ENCODE assay signal across 9 cellular contexts in the genomic region with DNA sequence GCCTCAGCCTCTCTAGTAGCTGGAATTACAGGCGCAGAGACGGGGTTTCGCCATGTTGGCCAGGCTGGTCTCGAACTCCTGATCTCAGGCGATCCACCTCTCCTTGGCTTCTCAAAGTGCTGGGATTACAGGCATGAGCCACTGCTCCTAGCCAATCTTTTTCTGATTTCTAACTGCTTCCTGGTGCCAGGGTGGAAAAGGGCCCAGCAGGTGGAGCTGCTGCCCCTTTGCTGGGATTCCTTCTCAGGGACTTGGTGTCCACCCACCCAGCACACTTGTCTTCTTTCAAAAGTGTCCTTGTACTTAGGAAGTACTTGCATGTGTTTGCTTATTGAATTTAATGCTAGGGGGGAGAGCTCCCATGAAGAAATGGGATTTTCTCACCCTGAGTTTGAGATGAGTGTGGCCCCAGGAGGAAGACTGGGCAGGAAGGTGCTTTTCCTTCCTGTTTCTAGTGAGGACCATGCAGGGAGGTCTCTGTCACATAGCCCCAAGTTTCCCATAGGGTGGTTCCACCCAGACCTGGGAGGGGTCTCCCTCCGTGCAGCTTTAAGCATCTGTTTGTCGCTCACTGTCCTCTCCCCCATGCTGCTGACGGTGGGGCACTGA. TPM values are rescaled to one million over a fixed set of nuclear protein-coding genes. Genes with fewer than 3 reads are reported as not detected.
A peak's percentile ranks its signal among the peaks of the same experiment; 100 is the strongest.
DNase-seq lines count a peak whose midpoint lies in the region; ATAC-seq and TF ChIP-seq lines count a peak whose summit lies in the region.
"Had no signal": no experiment of that assay in that cellular context is flagged by ENCODE, and none has a peak within 500 bp of the region (broad histone marks: within the 10 kb centered on the region; RNA-seq: fewer than 3 reads in every experiment).

No MANE protein-coding gene starts in this region.

- H3K36me3 ChIP-seq in gastroesophageal sphincter, result peaks cover 3 to 64% of the 10 kb centered on the region in 2 donors

- 65% methylated on average over 6 of the region's 8 CpGs; no CpG with 5 or more reads in 1 of the 2 donors for WGBS in gastroesophageal sphincter (ENCODE audit: low coverage in 1 of 2), 2 donors

- TF ChIP-seq EP300 in gastroesophageal sphincter (IDR thresholded peaks at IDR 0.05), result no peak

- H3K9me3 ChIP-seq in gastroesophageal sphincter, result no peaks in the 10 kb centered on the region

- H3K4me3 Mint-ChIP-seq in stimulated activated effector memory CD8-positive, alpha-beta T cell treated with anti-CD3 and anti-CD28 coated beads, Interleukin-12 subunit alpha, Interleukin-12 subunit beta, amount 100 ng/mL, for 72 hours, result no peak overlapping the region
- H3K4me3 Mint-ChIP-seq: dendritic cell treated with granulocyte-macrophage colony-stimulating factor and Interleukin-4, amounts not matched to agents 40 ng/mL and 50 ng/mL, for 4 days had no signal

- DNase-seq in ACHN, result peak; percentile 63
- DNase-seq in ELR (ENCODE audit: low read depth), result peak; percentile 67
- DNase-seq in NCI-H2171 treated with DMSO at 0.1 percent for 48 hours (lab: John Stamatoyannopoulos, UW), result peak; percentile 86
- DNase-seq in activated naive CD4-positive, alpha-beta T cell treated with anti-CD3 and anti-CD28 coated beads, Interleukin-2, amount 50 U/mL, for 16 hours, result peak; percentile 63
- peak; percentile 65 for DNase-seq in iPS-NIHi11 (ENCODE audit: low spot score)
- peak; percentile 31 to 68 for DNase-seq in stimulated activated effector memory CD8-positive, alpha-beta T cell treated with anti-CD3 and anti-CD28 coated beads, Interleukin-12 subunit alpha, Interleukin-12 subunit beta, amount 100 ng/mL, for 72 hours (ENCODE audit: low spot score in 2 of 2)
- no peak for DNase-seq in HuH-7.5 (ENCODE audit: low spot score)

- in situ Hi-C loops in ACHN (cut with HindIII; ENCODE audit: low pct_ligation_motif_present, low pct_unique_long_range_greater_than_20kb, low sequenced_read_pairs), result loop anchor here (25.0 kb wide), 1 partner anchor 786 kb away; no protein-coding TSS in a partner anchor

- H3K4me1 ChIP-seq in gastroesophageal sphincter, result peaks cover 3 to 29% (median 18%) of the 10 kb centered on the region in 3 donors

- H3K9me3 Mint-ChIP-seq in stimulated activated effector memory CD8-positive, alpha-beta T cell treated with anti-CD3 and anti-CD28 coated beads, Interleukin-12 subunit alpha, Interleukin-12 subunit beta, amount 100 ng/mL, for 72 hours, result no peaks in the 10 kb centered on the region
- H3K9me3 Mint-ChIP-seq: dendritic cell treated with granulocyte-macrophage colony-stimulating factor and Interleukin-4, amounts not matched to agents 40 ng/mL and 50 ng/mL, for 4 days had no signal

- H3K4me1 Mint-ChIP-seq in stimulated activated effector memory CD8-positive, alpha-beta T cell treated with anti-CD3 and anti-CD28 coated beads, Interleukin-12 subunit alpha, Interleukin-12 subunit beta, amount 100 ng/mL, for 72 hours, result peaks cover 55% of the 10 kb centered on the region

- no peak for ATAC-seq in stimulated activated effector memory CD8-positive, alpha-beta T cell treated with anti-CD3 and anti-CD28 coated beads, Interleukin-12 subunit alpha, Interleukin-12 subunit beta, amount 100 ng/mL, for 72 hours
- no peak for ATAC-seq in gastroesophageal sphincter

- peaks cover 67% of the 10 kb centered on the region for H3K36me3 Mint-ChIP-seq in stimulated activated effector memory CD8-positive, alpha-beta T cell treated with anti-CD3 and anti-CD28 coated beads, Interleukin-12 subunit alpha, Interleukin-12 subunit beta, amount 100 ng/mL, for 72 hours

- H3K4me3 ChIP-seq in gastroesophageal sphincter, result no peak overlapping the region

- H3K27ac Mint-ChIP-seq in stimulated activated effector memory CD8-positive, alpha-beta T cell treated with anti-CD3 and anti-CD28 coated beads, Interleukin-12 subunit alpha, Interleukin-12 subunit beta, amount 100 ng/mL, for 72 hours, result peak overlapping the region; percentile 20
- H3K27ac Mint-ChIP-seq: dendritic cell treated with granulocyte-macrophage colony-stimulating factor and Interleukin-4, amounts not matched to agents 40 ng/mL and 50 ng/mL, for 4 days had no signal

- no peaks in the 10 kb centered on the region for H3K27me3 ChIP-seq in gastroesophageal sphincter

- no peak for TF ChIP-seq POLR2A in gastroesophageal sphincter (IDR thresholded peaks at IDR 0.05)

- peak in 2 of 4 experiments; percentile 26 to 52 for TF ChIP-seq CTCF in gastroesophageal sphincter (IDR thresholded peaks at IDR 0.05)

- no peak overlapping the region for H3K27ac ChIP-seq in gastroesophageal sphincter

RNA-seq across cellular contexts. Expression of a gene that starts 14.2 kb away (rescaled TPM):
- total RNA-seq in gastroesophageal sphincter, result 10 to 100 TPM; 50.7 to 79.2 (median 59.8) TPM

RNA-seq across cellular contexts. Expression of a gene that starts 19.9 kb away (rescaled TPM):
- under 1 TPM in 1 of 4 donors, not detected in 3; 0.20 TPM for total RNA-seq in gastroesophageal sphincter

RNA-seq across cellular contexts. Expression of a gene that starts 21.4 kb away (rescaled TPM):
- 10 to 100 TPM; 25.8 to 58.4 (median 30.6) TPM for total RNA-seq in gastroesophageal sphincter

RNA-seq across cellular contexts. Expression of a gene that starts 36.9 kb away (rescaled TPM):
- total RNA-seq in gastroesophageal sphincter, result 10 to 100 TPM; 44.0 to 61.9 (median 50.9) TPM
